Comparison of ENCODE assay signal across 2 cellular contexts in the genomic region with DNA sequence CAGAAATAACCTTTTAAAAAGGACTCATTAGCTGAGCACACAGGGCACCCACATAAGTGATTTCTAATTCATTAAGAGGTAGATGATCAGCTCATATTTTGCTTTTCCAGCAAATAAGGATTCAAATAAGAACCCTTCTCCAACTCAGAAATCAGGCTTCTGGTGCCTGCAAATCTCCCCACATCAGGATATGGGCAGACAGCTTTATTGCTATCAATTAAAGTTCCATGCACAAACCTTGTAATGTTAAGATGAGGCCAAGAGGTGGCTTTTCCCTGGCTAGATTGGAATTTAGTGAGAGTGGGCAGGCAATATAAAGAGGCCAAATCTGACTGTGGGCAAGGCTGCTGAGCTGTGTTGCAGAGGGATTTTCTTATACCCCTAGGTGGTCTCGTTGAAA.
TF ChIP-seq lines count a peak whose summit lies in the region.

No MANE protein-coding gene starts in this region.

TF ChIP-seq in liver, 16 proteins besides CTCF, POLR2A, EP300 and RAD21 (continued from another document):
- TF ChIP-seq, protein P1, sequence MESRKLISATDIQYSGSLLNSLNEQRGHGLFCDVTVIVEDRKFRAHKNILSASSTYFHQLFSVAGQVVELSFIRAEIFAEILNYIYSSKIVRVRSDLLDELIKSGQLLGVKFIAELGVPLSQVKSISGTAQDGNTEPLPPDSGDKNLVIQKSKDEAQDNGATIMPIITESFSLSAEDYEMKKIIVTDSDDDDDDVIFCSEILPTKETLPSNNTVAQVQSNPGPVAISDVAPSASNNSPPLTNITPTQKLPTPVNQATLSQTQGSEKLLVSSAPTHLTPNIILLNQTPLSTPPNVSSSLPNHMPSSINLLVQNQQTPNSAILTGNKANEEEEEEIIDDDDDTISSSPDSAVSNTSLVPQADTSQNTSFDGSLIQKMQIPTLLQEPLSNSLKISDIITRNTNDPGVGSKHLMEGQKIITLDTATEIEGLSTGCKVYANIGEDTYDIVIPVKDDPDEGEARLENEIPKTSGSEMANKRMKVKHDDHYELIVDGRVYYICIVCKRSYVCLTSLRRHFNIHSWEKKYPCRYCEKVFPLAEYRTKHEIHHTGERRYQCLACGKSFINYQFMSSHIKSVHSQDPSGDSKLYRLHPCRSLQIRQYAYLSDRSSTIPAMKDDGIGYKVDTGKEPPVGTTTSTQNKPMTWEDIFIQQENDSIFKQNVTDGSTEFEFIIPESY (IDR thresholded peaks at IDR 0.05), result no peak
- TF ChIP-seq NR2F2 (IDR thresholded peaks at IDR 0.05), result no peak
- no peak for TF ChIP-seq GABPA (IDR thresholded peaks at IDR 0.05 in 1 of 2, conservative IDR thresholded peaks at IDR 0.05 in 1 of 2)
- TF ChIP-seq FOXA2 (IDR thresholded peaks at IDR 0.05), result no peak
- TF ChIP-seq EGR1 (IDR thresholded peaks at IDR 0.05; ENCODE audit: low read depth in 2 of 2), result no peak
- no peak for TF ChIP-seq HNF4G (IDR thresholded peaks at IDR 0.05)
- no peak for TF ChIP-seq HNF4A (conservative IDR thresholded peaks at IDR 0.05)
TF ChIP-seq in liver: peak in this region for 0.

TF ChIP-seq in HepG2, 621 proteins besides CTCF, POLR2A, EP300 and RAD21 (continued from another document):
- TF ChIP-seq ZFP41 (CRISPR knock-in tag; IDR thresholded peaks at IDR 0.05; ENCODE audit: borderline replicate concordance) (no peak), KLF15 (CRISPR knock-in tag; IDR thresholded peaks at IDR 0.05; ENCODE audit: borderline replicate concordance) (no peak), ZNF782 (CRISPR knock-in tag; IDR thresholded peaks at IDR 0.05; ENCODE audit: borderline replicate concordance) (no peak), FOXM1 (CRISPR knock-in tag; IDR thresholded peaks at IDR 0.05) (no peak), SKI (IDR thresholded peaks at IDR 0.05; ENCODE audit: partially characterized antibody) (no peak), ZNF446 (CRISPR knock-in tag; IDR thresholded peaks at IDR 0.05) (no peak), PCBP1 (IDR thresholded peaks at IDR 0.05; ENCODE audit: borderline replicate concordance, low read depth, low read length) (no peak), MTA1 (CRISPR knock-in tag; IDR thresholded peaks at IDR 0.05; ENCODE audit: borderline replicate concordance) (no peak), TOPORS (CRISPR knock-in tag; IDR thresholded peaks at IDR 0.05) (no peak), YEATS4 (CRISPR knock-in tag; IDR thresholded peaks at IDR 0.05; ENCODE audit: borderline replicate concordance) (no peak), PRMT3 (CRISPR knock-in tag; IDR thresholded peaks at IDR 0.05; ENCODE audit: borderline replicate concordance, low read depth) (no peak), MAF1 (CRISPR knock-in tag; IDR thresholded peaks at IDR 0.05; ENCODE audit: borderline replicate concordance) (no peak), DMAP1 (CRISPR knock-in tag; IDR thresholded peaks at IDR 0.05) (no peak), CHD2 (IDR thresholded peaks at IDR 0.05; ENCODE audit: low read depth, low read length) (no peak), FLYWCH1 (CRISPR knock-in tag; IDR thresholded peaks at IDR 0.05) (no peak)
- TF ChIP-seq, protein P2, sequence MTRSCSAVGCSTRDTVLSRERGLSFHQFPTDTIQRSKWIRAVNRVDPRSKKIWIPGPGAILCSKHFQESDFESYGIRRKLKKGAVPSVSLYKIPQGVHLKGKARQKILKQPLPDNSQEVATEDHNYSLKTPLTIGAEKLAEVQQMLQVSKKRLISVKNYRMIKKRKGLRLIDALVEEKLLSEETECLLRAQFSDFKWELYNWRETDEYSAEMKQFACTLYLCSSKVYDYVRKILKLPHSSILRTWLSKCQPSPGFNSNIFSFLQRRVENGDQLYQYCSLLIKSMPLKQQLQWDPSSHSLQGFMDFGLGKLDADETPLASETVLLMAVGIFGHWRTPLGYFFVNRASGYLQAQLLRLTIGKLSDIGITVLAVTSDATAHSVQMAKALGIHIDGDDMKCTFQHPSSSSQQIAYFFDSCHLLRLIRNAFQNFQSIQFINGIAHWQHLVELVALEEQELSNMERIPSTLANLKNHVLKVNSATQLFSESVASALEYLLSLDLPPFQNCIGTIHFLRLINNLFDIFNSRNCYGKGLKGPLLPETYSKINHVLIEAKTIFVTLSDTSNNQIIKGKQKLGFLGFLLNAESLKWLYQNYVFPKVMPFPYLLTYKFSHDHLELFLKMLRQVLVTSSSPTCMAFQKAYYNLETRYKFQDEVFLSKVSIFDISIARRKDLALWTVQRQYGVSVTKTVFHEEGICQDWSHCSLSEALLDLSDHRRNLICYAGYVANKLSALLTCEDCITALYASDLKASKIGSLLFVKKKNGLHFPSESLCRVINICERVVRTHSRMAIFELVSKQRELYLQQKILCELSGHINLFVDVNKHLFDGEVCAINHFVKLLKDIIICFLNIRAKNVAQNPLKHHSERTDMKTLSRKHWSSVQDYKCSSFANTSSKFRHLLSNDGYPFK (CRISPR knock-in tag; IDR thresholded peaks at IDR 0.05; ENCODE audit: borderline replicate concordance), result no peak
- TF ChIP-seq, protein P3, sequence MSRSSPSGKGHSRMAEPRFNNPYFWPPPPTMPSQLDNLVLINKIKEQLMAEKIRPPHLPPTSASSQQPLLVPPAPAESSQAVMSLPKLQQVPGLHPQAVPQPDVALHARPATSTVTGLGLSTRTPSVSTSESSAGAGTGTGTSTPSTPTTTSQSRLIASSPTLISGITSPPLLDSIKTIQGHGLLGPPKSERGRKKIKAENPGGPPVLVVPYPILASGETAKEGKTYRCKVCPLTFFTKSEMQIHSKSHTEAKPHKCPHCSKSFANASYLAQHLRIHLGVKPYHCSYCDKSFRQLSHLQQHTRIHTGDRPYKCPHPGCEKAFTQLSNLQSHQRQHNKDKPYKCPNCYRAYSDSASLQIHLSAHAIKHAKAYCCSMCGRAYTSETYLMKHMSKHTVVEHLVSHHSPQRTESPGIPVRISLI (CRISPR knock-in tag; IDR thresholded peaks at IDR 0.05; ENCODE audit: borderline replicate concordance), result no peak
